Comparison of ENCODE assay signal across 16 cellular contexts in the genomic region with DNA sequence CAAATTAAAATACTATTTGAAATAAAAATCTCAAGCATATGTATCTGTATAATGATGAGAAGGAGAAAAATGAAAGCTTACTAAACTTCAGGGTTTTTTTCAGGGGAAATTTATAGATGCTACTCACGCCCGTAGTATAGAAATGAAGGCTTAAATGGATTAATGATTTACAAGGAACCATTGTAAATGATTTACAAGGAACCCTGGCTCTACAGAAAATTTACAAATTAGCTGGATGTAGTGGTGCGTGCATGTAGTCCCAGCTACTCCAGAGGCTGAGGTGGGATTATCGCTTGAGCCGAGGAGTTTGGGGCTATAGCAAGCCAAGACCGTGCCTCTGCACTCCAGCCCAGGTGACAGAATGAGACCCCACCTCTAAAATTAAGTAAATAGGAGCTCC.
A peak's percentile ranks its signal among the peaks of the same experiment; 100 is the strongest.
DNase-seq lines count a peak whose midpoint lies in the region; ATAC-seq, FAIRE-seq and TF ChIP-seq lines count a peak whose summit lies in the region.
"Had no signal": no experiment of that assay in that cellular context is flagged by ENCODE, and none has a peak within 500 bp of the region (broad histone marks: within the 10 kb centered on the region; RNA-seq: fewer than 3 reads in every experiment).

No MANE protein-coding gene starts in this region.

- no peaks in the 10 kb centered on the region for H3K36me3 Mint-ChIP-seq in CD4-positive, alpha-beta T cell (ENCODE audit: low read depth)

- peaks cover 17% of the 10 kb centered on the region for H3K4me1 ChIP-seq in HepG2 (ENCODE audit: insufficient read depth, low read length)
- H3K4me1 ChIP-seq in right lobe of liver, result no peaks in the 10 kb centered on the region
- H3K4me1 ChIP-seq in small intestine (ENCODE audit: control insufficient read depth in 2 of 2, insufficient read depth in 1 of 2, low read depth in 1 of 2, low read length in 1 of 2), result no peaks in the 10 kb centered on the region

- H3K36me3 ChIP-seq in HepG2 (replicated peaks in 1 of 2; ENCODE audit: control insufficient read depth in 1 of 2, insufficient read depth in 2 of 2, low read length in 2 of 2) (no peaks in the 10 kb centered on the region), right lobe of liver (no peaks in the 10 kb centered on the region), small intestine (ENCODE audit: control insufficient read depth in 2 of 2, insufficient read depth in 2 of 2, low read length in 2 of 2) (no peaks in the 10 kb centered on the region)

- TF ChIP-seq CTCF in HepG2 (CRISPR knock-in tag; IDR thresholded peaks at IDR 0.05) (no peak), right lobe of liver (IDR thresholded peaks at IDR 0.05) (no peak)
- TF ChIP-seq CTCF in CD4-positive, alpha-beta T cell (IDR thresholded peaks at IDR 0.05), result no peak

- no TSS peak for BruUV-seq in HepG2 (replicated peaks; lab: Mats Ljungman, UMichigan)

- H3K4me3 Mint-ChIP-seq in CD4-positive, alpha-beta T cell, result no peak overlapping the region

- 12% methylated on average over 6 of the region's 6 CpGs for WGBS in HepG2 (ENCODE audit: low lambda C conversion rate)
- WGBS in right lobe of liver (ENCODE audit: insufficient coverage, low coverage, low lambda C conversion rate, missing lambda C conversion rate), result 48% methylated on average over 6 of the region's 6 CpGs
- WGBS in small intestine, 3 donors, result 19 to 59% (median 33%) methylated on average over 6 of the region's 6 CpGs

- ATAC-seq in HepG2 (peak; percentile 53; the same call in 1 of the 3 replicates), right lobe of liver (no peak), left colon (peak; percentile 66), GM19395 (IDR thresholded peaks at IDR 0.05; ENCODE audit: unreplicated experiment) (no peak)
- ATAC-seq in CD4-positive, alpha-beta T cell (ENCODE audit: poor library complexity), result no peak
- ATAC-seq: HCT116 had no signal

- H3K4me2 ChIP-seq in HepG2 (ENCODE audit: low read depth, low read length), result no peak overlapping the region
- H3K4me2 ChIP-seq: BLaER1 had no signal

- no peak overlapping the region for H3K9ac ChIP-seq in HepG2 (ENCODE audit: insufficient read depth, low read depth, low read length)
- H3K9ac ChIP-seq: BLaER1, GM23248 had no signal

- H2AFZ ChIP-seq in HepG2 (ENCODE audit: low read length), result no peak overlapping the region
- H2AFZ ChIP-seq: GM23248 had no signal

- no peaks in the 10 kb centered on the region for H3K27me3 Mint-ChIP-seq in CD4-positive, alpha-beta T cell

- H3K27me3 ChIP-seq in HepG2 (ENCODE audit: control insufficient read depth in 1 of 2, insufficient read depth in 2 of 2, low read length in 2 of 2) (peaks cover 3 to 38% of the 10 kb centered on the region in 2 experiments; a peak in 3 of 5 replicates), right lobe of liver (no peaks in the 10 kb centered on the region), small intestine (ENCODE audit: control insufficient read depth in 2 of 2, insufficient read depth in 2 of 2, low read length in 2 of 2) (no peaks in the 10 kb centered on the region)
- no peaks in the 10 kb centered on the region for H3K27me3 ChIP-seq in CD4-positive, alpha-beta T cell (ENCODE audit: control insufficient read depth, insufficient read depth, low read length)
- H3K27me3 ChIP-seq: BLaER1 had no signal

- no peaks in the 10 kb centered on the region for H4K20me1 ChIP-seq in HepG2 (ENCODE audit: insufficient read depth, low read length)

- intact Hi-C loops in HepG2 (cut with micrococcal nuclease; ENCODE audit: unreplicated experiment) (no loop called here), right lobe of liver (cut with DNase I) (no loop called here), left colon (cut with DNase I, micrococcal nuclease) (no loop called here)
- intact Hi-C loops in CD4-positive, alpha-beta T cell (cut with DNase I, micrococcal nuclease), result loop anchor here in 1 of 2 experiments (5.0 kb wide), 1 partner anchor 87 kb away; no protein-coding TSS in a partner anchor

- no peak overlapping the region for H3K4me3 ChIP-seq in HepG2 (replicated peaks in 1 of 3; ENCODE audit: insufficient read depth in 1 of 3, low read depth in 2 of 3, low read length in 3 of 3)
- H3K4me3 ChIP-seq in right lobe of liver, result no peak overlapping the region
- H3K4me3 ChIP-seq in small intestine (ENCODE audit: low read depth in 1 of 2, low read length in 2 of 2), result no peak overlapping the region
- H3K4me3 ChIP-seq: BLaER1, GM23248 had no signal

- TF ChIP-seq RAD21 in HepG2 (CRISPR knock-in tag; IDR thresholded peaks at IDR 0.05), result no peak

- in situ Hi-C loops in HepG2 (cut with HindIII; ENCODE audit: extremely low pct_ligation_motif_present, low pct_unique_long_range_greater_than_20kb), result no loop called here

- CTCF ChIA-PET in HepG2 (lab: Yijun Ruan, JAX; ENCODE audit: low intra/inter-chr PET ratio, low total read pairs), result no interaction called here
- CTCF ChIA-PET in CD4-positive, alpha-beta T cell (lab: Charles Lee), result no interaction called here

- TF ChIP-seq POLR2A in HepG2 (IDR thresholded peaks at IDR 0.05; ENCODE audit: insufficient read depth in 1 of 2, low read depth in 2 of 2, low read length in 2 of 2) (no peak), right lobe of liver (IDR thresholded peaks at IDR 0.05) (no peak)

- DNase-seq in HepG2 (ENCODE audit: low spot score) (no peak), right lobe of liver (no peak), SW480 (ENCODE audit: low spot score) (peak; percentile 46), left colon (no peak), small intestine (peak; percentile 3), NCI-H2196 (lab: John Stamatoyannopoulos, UW; ENCODE audit: unreplicated experiment) (no peak)
- DNase-seq in CD4-positive, alpha-beta T cell, result no peak
- DNase-seq: AML-193, GM23248, IMR-90 had no signal

- TF ChIP-seq EP300 in HepG2 (IDR thresholded peaks at IDR 0.05; ENCODE audit: low read depth in 2 of 2, low read length in 2 of 2) (no peak), HepG2 (CRISPR knock-in tag; IDR thresholded peaks at IDR 0.05; ENCODE audit: borderline replicate concordance) (no peak)

- no peaks in the 10 kb centered on the region for H3K79me2 ChIP-seq in HepG2 (ENCODE audit: insufficient read depth, low read length)

- no peaks in the 10 kb centered on the region for H3K9me3 Mint-ChIP-seq in CD4-positive, alpha-beta T cell

- POLR2A ChIA-PET in HepG2 (lab: Yijun Ruan, JAX), result no interaction called here
- POLR2A ChIA-PET in CD4-positive, alpha-beta T cell (lab: Charles Lee), result interaction anchor here (0.7 kb wide), 1 partner anchor 1295 kb away, joined by 3 read pairs; no protein-coding TSS in a partner anchor

- no peaks in the 10 kb centered on the region for H3K4me1 Mint-ChIP-seq in CD4-positive, alpha-beta T cell (ENCODE audit: low read depth)

- H3K9me3 ChIP-seq in HepG2 (ENCODE audit: low read length), result no peaks in the 10 kb centered on the region
- no peaks in the 10 kb centered on the region for H3K9me3 ChIP-seq in right lobe of liver
- no peaks in the 10 kb centered on the region for H3K9me3 ChIP-seq in small intestine (ENCODE audit: control insufficient read depth, low read depth)
- H3K9me3 ChIP-seq in CD4-positive, alpha-beta T cell (ENCODE audit: control insufficient read depth, low read length), result no peaks in the 10 kb centered on the region

- FAIRE-seq in HepG2 (lab: Jason Lieb, UNC) (no peak), small intestine (lab: Jason Lieb, UNC) (no peak)
- FAIRE-seq: H54 had no signal

- no peak overlapping the region for H3K27ac Mint-ChIP-seq in CD4-positive, alpha-beta T cell

- H3K27ac ChIP-seq in HepG2 (ENCODE audit: extremely low read length, insufficient read depth, low read length) (no peak overlapping the region), right lobe of liver (no peak overlapping the region), small intestine (ENCODE audit: low read depth in 1 of 2, low read length in 1 of 2) (no peak overlapping the region)
- no peak overlapping the region for H3K27ac ChIP-seq in CD4-positive, alpha-beta T cell (ENCODE audit: low read depth, low read length)
- H3K27ac ChIP-seq: 22Rv1, BLaER1, GM23248, HL-60 had no signal

TF ChIP-seq in HepG2, 621 proteins besides CTCF, POLR2A, EP300 and RAD21 (continues in another document):
- no peak for TF ChIP-seq JARID2 (CRISPR knock-in tag; IDR thresholded peaks at IDR 0.05; ENCODE audit: insufficient replicate concordance)
- TF ChIP-seq FOXA1 (IDR thresholded peaks at IDR 0.05), result no peak
- no peak for TF ChIP-seq FOXA1 (CRISPR knock-in tag; IDR thresholded peaks at IDR 0.05)
- TF ChIP-seq, protein P1, sequence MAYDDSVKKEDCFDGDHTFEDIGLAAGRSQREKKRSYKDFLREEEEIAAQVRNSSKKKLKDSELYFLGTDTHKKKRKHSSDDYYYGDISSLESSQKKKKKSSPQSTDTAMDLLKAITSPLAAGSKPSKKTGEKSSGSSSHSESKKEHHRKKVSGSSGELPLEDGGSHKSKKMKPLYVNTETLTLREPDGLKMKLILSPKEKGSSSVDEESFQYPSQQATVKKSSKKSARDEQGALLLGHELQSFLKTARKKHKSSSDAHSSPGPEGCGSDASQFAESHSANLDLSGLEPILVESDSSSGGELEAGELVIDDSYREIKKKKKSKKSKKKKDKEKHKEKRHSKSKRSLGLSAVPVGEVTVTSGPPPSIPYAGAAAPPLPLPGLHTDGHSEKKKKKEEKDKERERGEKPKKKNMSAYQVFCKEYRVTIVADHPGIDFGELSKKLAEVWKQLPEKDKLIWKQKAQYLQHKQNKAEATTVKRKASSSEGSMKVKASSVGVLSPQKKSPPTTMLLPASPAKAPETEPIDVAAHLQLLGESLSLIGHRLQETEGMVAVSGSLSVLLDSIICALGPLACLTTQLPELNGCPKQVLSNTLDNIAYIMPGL (CRISPR knock-in tag; IDR thresholded peaks at IDR 0.05; ENCODE audit: borderline replicate concordance in 1 of 2, low read depth in 1 of 2), result no peak
- 0 out of 2 replicates have a peak, but pooled peaks have one; percentile 48 for TF ChIP-seq HNRNPUL1 (IDR thresholded peaks at IDR 0.05; ENCODE audit: low read depth, low read length)

Comparison
In these comparisons a context has a peak if more than half of its experiments do, and no peak if none do; other contexts are left out.
1. ATAC-seq: peak in HepG2 (single experiment) and left colon (single experiment); none in right lobe of liver (0 of 4), CD4-positive, alpha-beta T cell (single experiment) and GM19395 (single experiment).
2. DNase-seq: peak in SW480 (single experiment) and small intestine (single experiment); none in HepG2 (single experiment), right lobe of liver (0 of 3), left colon (0 of 2), CD4-positive, alpha-beta T cell (0 of 10) and NCI-H2196 (single experiment).